ENCODE assay signal across 9 cellular contexts in genomic region chr20:13416531-13416930, GRCh38.
"Had no signal": no experiment of that assay in that cellular context is flagged by ENCODE, and none has a peak within 500 bp of the region (broad histone marks: within the 10 kb centered on the region; RNA-seq: fewer than 3 reads in every experiment).

No MANE protein-coding gene starts in this region.

- H3K27ac ChIP-seq: GM23248, HL-60 had no signal

- ATAC-seq: HepG2 had no signal

- H3K4me3 ChIP-seq: GM23248 had no signal

- FAIRE-seq: H54, HepG2 had no signal

- DNase-seq: GM23248, GOT3, H9, HCEC 1CT, HFFc6, KBM-7 had no signal
